In genomic region chr2:65056215-65056989, GRCh38 we compare ENCODE assay signal across 8 cellular contexts. TPM values are rescaled to one million over a fixed set of nuclear protein-coding genes. Genes with fewer than 3 reads are reported as not detected.
A peak's percentile ranks its signal among the peaks of the same experiment; 100 is the strongest.
DNase-seq lines count a peak whose midpoint lies in the region; ATAC-seq and TF ChIP-seq lines count a peak whose summit lies in the region.

A gene with protein sequence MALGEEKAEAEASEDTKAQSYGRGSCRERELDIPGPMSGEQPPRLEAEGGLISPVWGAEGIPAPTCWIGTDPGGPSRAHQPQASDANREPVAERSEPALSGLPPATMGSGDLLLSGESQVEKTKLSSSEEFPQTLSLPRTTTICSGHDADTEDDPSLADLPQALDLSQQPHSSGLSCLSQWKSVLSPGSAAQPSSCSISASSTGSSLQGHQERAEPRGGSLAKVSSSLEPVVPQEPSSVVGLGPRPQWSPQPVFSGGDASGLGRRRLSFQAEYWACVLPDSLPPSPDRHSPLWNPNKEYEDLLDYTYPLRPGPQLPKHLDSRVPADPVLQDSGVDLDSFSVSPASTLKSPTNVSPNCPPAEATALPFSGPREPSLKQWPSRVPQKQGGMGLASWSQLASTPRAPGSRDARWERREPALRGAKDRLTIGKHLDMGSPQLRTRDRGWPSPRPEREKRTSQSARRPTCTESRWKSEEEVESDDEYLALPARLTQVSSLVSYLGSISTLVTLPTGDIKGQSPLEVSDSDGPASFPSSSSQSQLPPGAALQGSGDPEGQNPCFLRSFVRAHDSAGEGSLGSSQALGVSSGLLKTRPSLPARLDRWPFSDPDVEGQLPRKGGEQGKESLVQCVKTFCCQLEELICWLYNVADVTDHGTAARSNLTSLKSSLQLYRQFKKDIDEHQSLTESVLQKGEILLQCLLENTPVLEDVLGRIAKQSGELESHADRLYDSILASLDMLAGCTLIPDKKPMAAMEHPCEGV (plus strand): TSS chr2:65056416. CDS start chr2:65069445, 13,029 bp downstream.

- 1% methylated on average over 16 to 21 of the region's 95 CpGs for WGBS in esophagus squamous epithelium, 2 donors

- peak within 1 kb of the TSS; percentile 75 for H3K9ac ChIP-seq in DND-41 (ENCODE audit: low read depth, low read length)

- H3K36me3 ChIP-seq in DND-41 (ENCODE audit: insufficient read depth, low read length) (no peaks in the 10 kb centered on the region), KOPT-K1 (ENCODE audit: insufficient read depth, low read length) (no peaks in the 10 kb centered on the region), Peyer's patch (no peaks in the 10 kb centered on the region), esophagus squamous epithelium (no peaks in the 10 kb centered on the region), muscle layer of duodenum (ENCODE audit: control insufficient read depth in 1 of 2, insufficient read depth in 2 of 2, low read length in 2 of 2) (no peaks in the 10 kb centered on the region)

- H3K9me3 ChIP-seq in DND-41 (ENCODE audit: insufficient read depth, low read length, severe bottlenecking) (no peaks in the 10 kb centered on the region), KOPT-K1 (ENCODE audit: insufficient read depth, low read length, poor library complexity, severe bottlenecking) (no peaks in the 10 kb centered on the region), Peyer's patch (no peaks in the 10 kb centered on the region), esophagus squamous epithelium (no peaks in the 10 kb centered on the region), muscle layer of duodenum (ENCODE audit: control insufficient read depth in 1 of 2, low read length in 2 of 2) (no peaks in the 10 kb centered on the region)

- H4K20me1 ChIP-seq in DND-41 (ENCODE audit: insufficient read depth, low read length), result peaks cover 13% of the 10 kb centered on the region; the same call in 1 of the 2 replicates

- H3K4me1 ChIP-seq in DND-41 (ENCODE audit: insufficient read depth, low read length) (peaks cover 49% of the 10 kb centered on the region), Peyer's patch (peaks cover 0 to 24% (median 7%) of the 10 kb centered on the region in 4 donors), esophagus squamous epithelium (peaks cover 17 to 57% (median 42%) of the 10 kb centered on the region in 3 donors), muscle layer of duodenum (ENCODE audit: control insufficient read depth in 1 of 2, insufficient read depth in 2 of 2, low read length in 2 of 2) (peaks cover 12 to 35% of the 10 kb centered on the region in 2 donors)

- no peaks in the 10 kb centered on the region for H3K27me3 ChIP-seq in DND-41 (ENCODE audit: insufficient read depth, low read length, poor library complexity)
- H3K27me3 ChIP-seq in Peyer's patch, result no peaks in the 10 kb centered on the region
- H3K27me3 ChIP-seq in esophagus squamous epithelium, result no peaks in the 10 kb centered on the region
- no peaks in the 10 kb centered on the region for H3K27me3 ChIP-seq in muscle layer of duodenum (ENCODE audit: low read depth, low read length)

- TF ChIP-seq POLR2A in Peyer's patch (IDR thresholded peaks at IDR 0.05), result peak; percentile 25 to 65
- TF ChIP-seq POLR2A in esophagus squamous epithelium (IDR thresholded peaks at IDR 0.05), result peak in 3 of 4 donors; percentile 9 to 97 (median 76)

- TF ChIP-seq CTCF in DND-41 (IDR thresholded peaks at IDR 0.05; ENCODE audit: borderline replicate concordance, extremely low read depth, low read length, poor library complexity, severe bottlenecking) (no peak), Peyer's patch (IDR thresholded peaks at IDR 0.05) (peak in 2 of 6 experiments; percentile 5 to 19), esophagus squamous epithelium (IDR thresholded peaks at IDR 0.05) (peak in 1 of 6 experiments; percentile 22)

- peaks cover 42% of the 10 kb centered on the region for H3K79me2 ChIP-seq in DND-41 (ENCODE audit: insufficient read depth, low read length)

- H3K4me3 ChIP-seq in DND-41 (ENCODE audit: low read depth in 1 of 2, low read length in 2 of 2), result peak within 1 kb of the TSS; percentile 55 to 83
- peak within 1 kb of the TSS; percentile 76 to 93 (median 87) for H3K4me3 ChIP-seq in Peyer's patch
- peak within 1 kb of the TSS; percentile 77 to 96 (median 94) for H3K4me3 ChIP-seq in esophagus squamous epithelium
- H3K4me3 ChIP-seq in muscle layer of duodenum (ENCODE audit: low read depth in 1 of 2, low read length in 2 of 2), result peak within 1 kb of the TSS; percentile 87 to 92

- DNase-seq in DND-41, result peak; percentile 98
- peak; percentile 96 to 99 (median 96) for DNase-seq in Peyer's patch
- peak; percentile 90 for DNase-seq in activated T-helper 1 cell treated with Interleukin-2 at 50 U/mL for 16 hours (ENCODE audit: low read depth)
- peak; percentile 85 for DNase-seq in esophagus squamous epithelium (lab: John Stamatoyannopoulos, UW)
- peak; percentile 89 for DNase-seq in stimulated activated CD8-positive, alpha-beta memory T cell treated with anti-CD3 and anti-CD28 coated beads, Interleukin-7, amount 100 ng/mL, for 24 hours (ENCODE audit: low read depth)

- intact Hi-C loops in esophagus squamous epithelium (cut with DNase I), result no loop called here

- peak within 1 kb of the TSS; percentile 94 for H2AFZ ChIP-seq in DND-41 (ENCODE audit: low read depth, low read length)

- peak within 1 kb of the TSS; percentile 92 for H3K4me2 ChIP-seq in DND-41 (ENCODE audit: insufficient read depth, low read length)

- H3K27ac ChIP-seq in DND-41 (ENCODE audit: low read length), result peak within 1 kb of the TSS; percentile 71
- H3K27ac ChIP-seq in KOPT-K1 (ENCODE audit: low read depth, low read length, poor library complexity, severe bottlenecking), result peak within 1 kb of the TSS; percentile 51
- H3K27ac ChIP-seq in Peyer's patch, result peak within 1 kb of the TSS; percentile 78 to 95 (median 89)
- peak within 1 kb of the TSS; percentile 89 to 95 (median 94) for H3K27ac ChIP-seq in esophagus squamous epithelium
- peak within 1 kb of the TSS; percentile 70 for H3K27ac ChIP-seq in muscle layer of duodenum (ENCODE audit: low read length)

- peak; percentile 91 for ATAC-seq in DND-41 (ENCODE audit: insufficient read depth, low read depth)
- ATAC-seq in GM21825 (IDR thresholded peaks at IDR 0.05; ENCODE audit: unreplicated experiment), result peak; percentile 78

RNA-seq across cellular contexts. Expression of the gene that starts here (rescaled TPM):
- total RNA-seq in Peyer's patch (10 to 100 TPM in 3 of 4 donors, 1 to 10 TPM in 1; 5.4 to 18.2 (median 14.7) TPM), esophagus squamous epithelium (10 to 100 TPM in 2 of 4 donors, 1 to 10 TPM in 2; 3.9 to 17.4 (median 8.6) TPM)

Comparison
In these comparisons a context has a peak if more than half of its experiments do, and no peak if none do; other contexts are left out.
1. Peak in every context shown above with its lines: DNase-seq, ATAC-seq, H3K4me3 ChIP-seq and H3K27ac ChIP-seq.